Comparison of ENCODE assay signal across 23 cellular contexts in genomic region chr1:160004427-160004826, GRCh38. TPM values are rescaled to one million over a fixed set of nuclear protein-coding genes. Genes with fewer than 3 reads are reported as not detected.
DNase-seq lines count a peak whose midpoint lies in the region; ATAC-seq, FAIRE-seq and TF ChIP-seq lines count a peak whose summit lies in the region.
"Had no signal": no experiment of that assay in that cellular context is flagged by ENCODE, and none has a peak within 500 bp of the region (broad histone marks: within the 10 kb centered on the region; RNA-seq: fewer than 3 reads in every experiment).

No MANE protein-coding gene starts in this region.

- H3K79me2 ChIP-seq in Karpas-422 (ENCODE audit: low read length): no peaks in the 10 kb centered on the region
- no peaks in the 10 kb centered on the region for H3K79me2 ChIP-seq in keratinocyte (ENCODE audit: control insufficient read depth, insufficient read depth, low read length)

- no peaks in the 10 kb centered on the region for H3K4me1 Mint-ChIP-seq in T-helper 17 cell
- no peaks in the 10 kb centered on the region for H3K4me1 Mint-ChIP-seq in progenitor cell of endocrine pancreas (ENCODE audit: low read depth)
- H3K4me1 Mint-ChIP-seq in activated CD4-positive, alpha-beta T cell treated with anti-CD3 and anti-CD28 coated beads, Interleukin-2, amount 10 ng/mL, durations not matched to agents 24 days and 14 days: no peaks in the 10 kb centered on the region
- H3K4me1 Mint-ChIP-seq: CD4-positive, CD25-positive, alpha-beta regulatory T cell; CD8-positive, alpha-beta memory T cell had no signal

- H3K9me3 ChIP-seq in Karpas-422 (ENCODE audit: low read length) (no peaks in the 10 kb centered on the region), T-helper 17 cell (ENCODE audit: control insufficient read depth, low read length, poor library complexity, severe bottlenecking) (no peaks in the 10 kb centered on the region), keratinocyte (ENCODE audit: control insufficient read depth, low read depth, low read length) (no peaks in the 10 kb centered on the region)
- H3K9me3 ChIP-seq: BE2C, HAP-1 had no signal

- H3K9me3 Mint-ChIP-seq in progenitor cell of endocrine pancreas (ENCODE audit: low read depth): no peaks in the 10 kb centered on the region
- H3K9me3 Mint-ChIP-seq in activated CD4-positive, alpha-beta T cell treated with anti-CD3 and anti-CD28 coated beads, Interleukin-2, amount 10 ng/mL, durations not matched to agents 24 days and 14 days: no peaks in the 10 kb centered on the region
- H3K9me3 Mint-ChIP-seq: CD4-positive, CD25-positive, alpha-beta regulatory T cell; CD8-positive, alpha-beta memory T cell had no signal

- H3K36me3 Mint-ChIP-seq in T-helper 17 cell (ENCODE audit: low read depth) (peaks cover 2% of the 10 kb centered on the region), progenitor cell of endocrine pancreas (ENCODE audit: insufficient read depth) (no peaks in the 10 kb centered on the region)
- H3K36me3 Mint-ChIP-seq in activated CD4-positive, alpha-beta T cell treated with anti-CD3 and anti-CD28 coated beads, Interleukin-2, amount 10 ng/mL, durations not matched to agents 24 days and 14 days (ENCODE audit: low read depth): no peaks in the 10 kb centered on the region
- H3K36me3 Mint-ChIP-seq: CD4-positive, CD25-positive, alpha-beta regulatory T cell; CD8-positive, alpha-beta memory T cell had no signal

- peak; percentile 15 for DNase-seq in Karpas-422
- no peak for DNase-seq in T-helper 17 cell
- no peak for DNase-seq in keratinocyte (ENCODE audit: low read depth, low spot score)
- DNase-seq in progenitor cell of endocrine pancreas (ENCODE audit: low spot score, unreplicated experiment): no peak
- no peak for DNase-seq in AG08395 (ENCODE audit: low spot score)
- no peak for DNase-seq in activated CD4-positive, alpha-beta T cell treated with anti-CD3 and anti-CD28 coated beads, Interleukin-2, amount 10 ng/mL, durations not matched to agents 24 days and 14 days
- no peak for DNase-seq in NCI-H748 treated with DMSO at 0.1 percent for 48 hours (lab: John Stamatoyannopoulos, UW)
- DNase-seq: 8988T; BE2C; CD4-positive, CD25-positive, alpha-beta regulatory T cell; CD8-positive, alpha-beta memory T cell; COR-L47; GM23248; IMR-90 had no signal

- H3K4me3 Mint-ChIP-seq in T-helper 17 cell (no peak overlapping the region), progenitor cell of endocrine pancreas (ENCODE audit: low read depth) (no peak overlapping the region)
- H3K4me3 Mint-ChIP-seq in activated CD4-positive, alpha-beta T cell treated with anti-CD3 and anti-CD28 coated beads, Interleukin-2, amount 10 ng/mL, durations not matched to agents 24 days and 14 days: no peak overlapping the region
- H3K4me3 Mint-ChIP-seq: CD4-positive, CD25-positive, alpha-beta regulatory T cell; CD8-positive, alpha-beta memory T cell had no signal

- FAIRE-seq in keratinocyte (lab: Jason Lieb, UNC): no peak
- FAIRE-seq: G401.6, GM12891, GM18507, HTR-8/SVneo had no signal

- H3K36me3 ChIP-seq in Karpas-422 (ENCODE audit: insufficient read depth, low read length) (no peaks in the 10 kb centered on the region), keratinocyte (ENCODE audit: control insufficient read depth in 2 of 2, extremely low read depth in 1 of 2, insufficient read depth in 2 of 2, low read length in 2 of 2) (no peaks in the 10 kb centered on the region)
- H3K36me3 ChIP-seq: BE2C, HAP-1 had no signal

- H3K4me1 ChIP-seq in Karpas-422 (ENCODE audit: low read length): no peaks in the 10 kb centered on the region
- H3K4me1 ChIP-seq in keratinocyte (ENCODE audit: control insufficient read depth, extremely low read depth, insufficient read depth, low read length): peaks cover 13% of the 10 kb centered on the region
- H3K4me1 ChIP-seq: BE2C had no signal

- dilution Hi-C loops in keratinocyte (cut with MboI; ENCODE audit: extremely low pct_ligation_motif_present, low sequenced_read_pairs): no loop called here

- H2AFZ ChIP-seq in Karpas-422 (ENCODE audit: low read length) (no peak overlapping the region), keratinocyte (ENCODE audit: control insufficient read depth, low read length) (no peak overlapping the region)
- H2AFZ ChIP-seq: GM23248 had no signal

- H3K9me1 ChIP-seq in keratinocyte (ENCODE audit: control insufficient read depth, extremely low read depth, insufficient read depth, low read length): no peaks in the 10 kb centered on the region

- H3K27me3 Mint-ChIP-seq in T-helper 17 cell (peaks cover 15% of the 10 kb centered on the region), progenitor cell of endocrine pancreas (peaks cover 32% of the 10 kb centered on the region)
- H3K27me3 Mint-ChIP-seq in activated CD4-positive, alpha-beta T cell treated with anti-CD3 and anti-CD28 coated beads, Interleukin-2, amount 10 ng/mL, durations not matched to agents 24 days and 14 days: peaks cover 20% of the 10 kb centered on the region

- H3K27me3 ChIP-seq in Karpas-422 (ENCODE audit: low read length) (no peaks in the 10 kb centered on the region), keratinocyte (ENCODE audit: control insufficient read depth, extremely low read depth, insufficient read depth, low read length) (no peaks in the 10 kb centered on the region)
- H3K27me3 ChIP-seq: BE2C had no signal

- H3K27ac Mint-ChIP-seq in T-helper 17 cell (peak overlapping the region; percentile 16), progenitor cell of endocrine pancreas (peak overlapping the region; percentile 33)
- no peak overlapping the region for H3K27ac Mint-ChIP-seq in activated CD4-positive, alpha-beta T cell treated with anti-CD3 and anti-CD28 coated beads, Interleukin-2, amount 10 ng/mL, durations not matched to agents 24 days and 14 days
- H3K27ac Mint-ChIP-seq: CD4-positive, CD25-positive, alpha-beta regulatory T cell had no signal

- intact Hi-C loops in activated CD4-positive, alpha-beta T cell treated with anti-CD3 and anti-CD28 coated beads, Interleukin-2, amount 10 ng/mL, durations not matched to agents 24 days and 14 days (cut with micrococcal nuclease): no loop called here

- no peak for TF ChIP-seq CTCF in keratinocyte (optimal IDR thresholded peaks at IDR 0.05 in 1 of 3, IDR thresholded peaks at IDR 0.05 in 1 of 3, conservative IDR thresholded peaks at IDR 0.05 in 1 of 3; ENCODE audit: extremely low read depth in 1 of 3, insufficient read depth in 2 of 3, low read length in 3 of 3)
- no peak for TF ChIP-seq CTCF in progenitor cell of endocrine pancreas (IDR thresholded peaks at IDR 0.05; ENCODE audit: unreplicated experiment)

- H3K27ac ChIP-seq in Karpas-422 (ENCODE audit: low read length) (no peak overlapping the region), keratinocyte (ENCODE audit: control insufficient read depth, insufficient read depth, low read length) (no peak overlapping the region)
- H3K27ac ChIP-seq: GM23248 had no signal

- no peaks in the 10 kb centered on the region for H3K9me2 ChIP-seq in Karpas-422 (replicated peaks; ENCODE audit: insufficient read depth, low read length)

- no peak overlapping the region for H3K4me3 ChIP-seq in Karpas-422 (ENCODE audit: low read length)
- H3K4me3 ChIP-seq in keratinocyte (ENCODE audit: control insufficient read depth in 2 of 3, extremely low read depth in 1 of 3, insufficient read depth in 2 of 3, low read depth in 1 of 3, low read length in 3 of 3): no peak overlapping the region
- H3K4me3 ChIP-seq: GM23248, HAP-1 had no signal

- H3K9ac ChIP-seq in Karpas-422 (ENCODE audit: low read length) (no peak overlapping the region), keratinocyte (ENCODE audit: control insufficient read depth, extremely low read depth, insufficient read depth, low read length) (no peak overlapping the region)
- H3K9ac ChIP-seq: GM23248 had no signal

- H4K20me1 ChIP-seq in Karpas-422 (ENCODE audit: insufficient read depth, low read depth, low read length) (no peaks in the 10 kb centered on the region), keratinocyte (ENCODE audit: control insufficient read depth, extremely low read depth, insufficient read depth, low read length) (no peaks in the 10 kb centered on the region)

- ATAC-seq in T-helper 17 cell (no peak), HG02798 (IDR thresholded peaks at IDR 0.05; ENCODE audit: poor library complexity, unreplicated experiment) (no peak)

- H3K4me2 ChIP-seq in Karpas-422 (ENCODE audit: low read depth, low read length, poor library complexity, severe bottlenecking): no peak overlapping the region
- H3K4me2 ChIP-seq in keratinocyte (ENCODE audit: control insufficient read depth, extremely low read depth, insufficient read depth, low read depth, low read length): peak overlapping the region; percentile 40

RNA-seq across cellular contexts. Expression of gene PIGM, which starts 27.4 kb away (rescaled TPM):
- 3.2 and 6.3 TPM in 2 replicates for total RNA-seq in Karpas-422 (2014; rRNA removed; shearing (Covaris generic); ENCODE audit: low replicate concordance)
- 1 to 10 TPM; 2.7 to 3.0 TPM for total RNA-seq in T-helper 17 cell
- 1.9 to 3.1 TPM (median 3.1 TPM) in 3 replicates for polyA plus RNA-seq in keratinocyte
- 0.40 TPM for polyA plus RNA-seq in keratinocyte (2011; ENCODE audit: low read depth)
- 0.95 and 1.7 TPM in 2 replicates for polyA plus RNA-seq in keratinocyte (2011; cell fraction: cytosol; rRNA removed)
- polyA plus RNA-seq in keratinocyte (2011; cell fraction: nucleus; rRNA removed): 4.7 and 5.5 TPM in 2 replicates
- 1.6 and 2.5 TPM in 2 replicates for polyA plus RNA-seq in keratinocyte (2012; ENCODE audit: low replicate concordance)
- polyA minus RNA-seq in keratinocyte: 2.0 to 2.3 TPM (median 2.1 TPM) in 3 replicates
- 1.5 TPM for polyA minus RNA-seq in keratinocyte (2011; cell fraction: cytosol; rRNA and poly(A)+ RNA removed)
- 2.5 and 4.0 TPM in 2 replicates for polyA minus RNA-seq in keratinocyte (2011; cell fraction: nucleus; rRNA and poly(A)+ RNA removed)
- 11.4 and 12.2 TPM in 2 replicates for total RNA-seq in progenitor cell of endocrine pancreas
- total RNA-seq in activated CD4-positive, alpha-beta T cell treated with anti-CD3 and anti-CD28 coated beads, Interleukin-2, amount 10 ng/mL, durations not matched to agents 24 days and 14 days: 5.5 and 5.8 TPM in 2 replicates

RNA-seq across cellular contexts. Expression of gene SLAMF9, which starts 50.4 kb away (rescaled TPM):
- total RNA-seq in Karpas-422 (2014; rRNA removed; shearing (Covaris generic); ENCODE audit: low replicate concordance): not detected in 2 replicates
- not detected for total RNA-seq in T-helper 17 cell
- polyA plus RNA-seq in keratinocyte: 0.31 to 0.57 TPM (median 0.41 TPM) in 3 replicates
- polyA plus RNA-seq in keratinocyte (2011; ENCODE audit: low read depth): not detected
- polyA plus RNA-seq in keratinocyte (2011; cell fraction: cytosol; rRNA removed): 0.30 and 0.38 TPM in 2 replicates
- not detected in 2 replicates for polyA plus RNA-seq in keratinocyte (2011; cell fraction: nucleus; rRNA removed)
- polyA plus RNA-seq in keratinocyte (2012; ENCODE audit: low replicate concordance): 0.42 and 0.47 TPM in 2 replicates
- polyA minus RNA-seq in keratinocyte: 0.30 TPM in 1 of 3 replicates, not detected in the others
- not detected for polyA minus RNA-seq in keratinocyte (2011; cell fraction: cytosol; rRNA and poly(A)+ RNA removed)
- polyA minus RNA-seq in keratinocyte (2011; cell fraction: nucleus; rRNA and poly(A)+ RNA removed): not detected in 2 replicates
- total RNA-seq in progenitor cell of endocrine pancreas: not detected in 2 replicates
- not detected in 2 replicates for total RNA-seq in activated CD4-positive, alpha-beta T cell treated with anti-CD3 and anti-CD28 coated beads, Interleukin-2, amount 10 ng/mL, durations not matched to agents 24 days and 14 days
- total RNA-seq: A673; CD4-positive, CD25-positive, alpha-beta regulatory T cell; CD8-positive, alpha-beta memory T cell; GM23248; H4 had no signal
- polyA plus RNA-seq: AG04450; CD4-positive, CD25-positive, alpha-beta regulatory T cell; CD8-positive, alpha-beta memory T cell had no signal

RNA-seq across cellular contexts. Expression of gene IGSF9, which starts 59.0 kb away (rescaled TPM):
- not detected in 2 replicates for total RNA-seq in Karpas-422 (2014; rRNA removed; shearing (Covaris generic); ENCODE audit: low replicate concordance)
- total RNA-seq in T-helper 17 cell: under 1 TPM in 1 of 2 donors, not detected in 1; 0.07 TPM
- 4.2 to 6.0 TPM (median 5.8 TPM) in 3 replicates for polyA plus RNA-seq in keratinocyte
- polyA plus RNA-seq in keratinocyte (2011; ENCODE audit: low read depth): 5.5 TPM
- 1.5 and 2.8 TPM in 2 replicates for polyA plus RNA-seq in keratinocyte (2011; cell fraction: cytosol; rRNA removed)
- polyA plus RNA-seq in keratinocyte (2011; cell fraction: nucleus; rRNA removed): 16.7 and 20.7 TPM in 2 replicates
- 6.9 and 11.6 TPM in 2 replicates for polyA plus RNA-seq in keratinocyte (2012; ENCODE audit: low replicate concordance)
- polyA minus RNA-seq in keratinocyte: 5.0 to 11.5 TPM (median 5.9 TPM) in 3 replicates
- 5.8 TPM for polyA minus RNA-seq in keratinocyte (2011; cell fraction: cytosol; rRNA and poly(A)+ RNA removed)
- polyA minus RNA-seq in keratinocyte (2011; cell fraction: nucleus; rRNA and poly(A)+ RNA removed): 13.3 and 13.9 TPM in 2 replicates
- 68.2 and 68.6 TPM in 2 replicates for total RNA-seq in progenitor cell of endocrine pancreas
- not detected in 2 replicates for total RNA-seq in activated CD4-positive, alpha-beta T cell treated with anti-CD3 and anti-CD28 coated beads, Interleukin-2, amount 10 ng/mL, durations not matched to agents 24 days and 14 days
- total RNA-seq: CD4-positive, CD25-positive, alpha-beta regulatory T cell; GM23248; IMR-90 had no signal
- polyA plus RNA-seq: AG04450; CD8-positive, alpha-beta memory T cell had no signal

Comparison
In these comparisons a context has a peak if more than half of its experiments do, and no peak if none do; other contexts are left out.
1. RNA of gene IGSF9, which starts 59.0 kb away (total RNA-seq): 68.2 to 68.6 TPM in progenitor cell of endocrine pancreas; 0.07 TPM in T-helper 17 cell, not detected in Karpas-422 and not detected in activated CD4-positive, alpha-beta T cell treated with anti-CD3 and anti-CD28 coated beads, Interleukin-2, amount 10 ng/mL, durations not matched to agents 24 days and 14 days; every median in the first group is over 10 times any median in the second.